ENCODE assay signal across 9 cellular contexts in genomic region chr7:74587435-74588126, GRCh38.
DNase-seq lines count a peak whose midpoint lies in the region; ATAC-seq and TF ChIP-seq lines count a peak whose summit lies in the region.
"Had no signal": no experiment of that assay in that cellular context is flagged by ENCODE, and none has a peak within 500 bp of the region (broad histone marks: within the 10 kb centered on the region; RNA-seq: fewer than 3 reads in every experiment).

No MANE protein-coding gene starts in this region.

- H3K36me3 ChIP-seq in BLaER1 (peaks cover 55% of the 10 kb centered on the region), sigmoid colon (peaks cover 0 to 29% (median 2%) of the 10 kb centered on the region in 4 donors)

- ATAC-seq in GM19395 (IDR thresholded peaks at IDR 0.05; ENCODE audit: unreplicated experiment) (peak; percentile 70), HG03159 (IDR thresholded peaks at IDR 0.05; ENCODE audit: unreplicated experiment) (no peak)

- H3K4me3 ChIP-seq in BLaER1 (peak overlapping the region; percentile 12; the same call in 1 of the 2 replicates), sigmoid colon (no peak overlapping the region)

- no peak for TF ChIP-seq CTCF in sigmoid colon (IDR thresholded peaks at IDR 0.05)

- H3K4me1 ChIP-seq in BLaER1 (peaks cover 31% of the 10 kb centered on the region), sigmoid colon (peaks cover 0 to 18% (median 17%) of the 10 kb centered on the region in 4 donors)

- H3K9ac ChIP-seq in BLaER1: peak overlapping the region; percentile 45

- no peaks in the 10 kb centered on the region for H4K20me1 ChIP-seq in BLaER1

- TF ChIP-seq POLR2A in sigmoid colon (IDR thresholded peaks at IDR 0.05): no peak

- H3K9me3 ChIP-seq in BLaER1 (no peaks in the 10 kb centered on the region), sigmoid colon (no peaks in the 10 kb centered on the region)

- no peak for TF ChIP-seq EP300 in sigmoid colon (IDR thresholded peaks at IDR 0.05)

- H3K4me2 ChIP-seq in BLaER1: peak overlapping the region; percentile 89

- H3K27me3 ChIP-seq in BLaER1: no peaks in the 10 kb centered on the region
- H3K27me3 ChIP-seq in sigmoid colon: no peaks in the 10 kb centered on the region

- DNase-seq in HPDE6-E6E7 (ENCODE audit: extremely low spot score) (peak; percentile 90), amniotic stem cell (lab: John Stamatoyannopoulos, UW) (peak; percentile 58), hepatic stellate cell (ENCODE audit: low spot score) (peak; percentile 97), sigmoid colon (peak; percentile 95)
- DNase-seq in activated CD4-positive, alpha-beta T cell treated with anti-CD3 and anti-CD28 coated beads, Interleukin-2, amount 50 U/mL, for 48 hours: no peak

- 43 to 51% methylated on average over 13 of the region's 13 CpGs for WGBS in sigmoid colon, 2 donors

- intact Hi-C loops in sigmoid colon (cut with DNase I): loop anchor here (10.0 kb wide), 1 partner anchor 73 kb away; no protein-coding TSS in a partner anchor

- H3K27ac ChIP-seq in BLaER1 (peak overlapping the region; percentile 81), sigmoid colon (peak overlapping the region; percentile 59 to 77 (median 68))
- H3K27ac ChIP-seq: HL-60 had no signal

Comparison
In these comparisons a context has a peak if more than half of its experiments do, and no peak if none do; other contexts are left out.
1. DNase-seq: peak in HPDE6-E6E7 (single experiment), amniotic stem cell (single experiment), hepatic stellate cell (single experiment) and sigmoid colon (single experiment); none in activated CD4-positive, alpha-beta T cell treated with anti-CD3 and anti-CD28 coated beads, Interleukin-2, amount 50 U/mL, for 48 hours (0 of 2).